ENCODE assay signal across 8 cellular contexts in the genomic region with DNA sequence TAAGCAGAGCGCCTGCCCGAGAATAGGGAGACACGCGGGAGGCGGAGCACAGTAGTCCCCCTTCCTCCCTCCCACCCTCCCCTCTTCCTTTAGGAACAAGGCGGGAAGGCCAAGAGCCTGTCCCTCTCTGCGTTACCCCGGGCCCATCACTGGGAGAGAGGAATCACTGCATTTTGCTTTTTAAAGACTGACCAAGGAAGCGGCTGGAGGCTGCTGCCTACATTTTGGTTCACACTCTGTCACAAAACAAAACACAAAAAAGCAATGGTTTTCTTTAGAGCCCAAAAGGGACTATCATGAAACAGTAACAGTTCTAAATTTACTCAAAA. TPM values are rescaled to one million over a fixed set of nuclear protein-coding genes. Genes with fewer than 3 reads are reported as not detected.
DNase-seq lines count a peak whose midpoint lies in the region; ATAC-seq and TF ChIP-seq lines count a peak whose summit lies in the region.

No MANE protein-coding gene starts in this region.

- WGBS in endodermal cell (ENCODE audit: insufficient coverage in 1 of 2, insufficient read length in 1 of 2), 2 experiments = 41 to 89% methylated on average over 3 to 9 of the region's 9 CpGs
- WGBS in thymus = 49% methylated on average over 9 of the region's 9 CpGs

- H3K27ac Mint-ChIP-seq in activated naive CD4-positive, alpha-beta T cell treated with anti-CD3 and anti-CD28 coated beads for 36 hours = no peak overlapping the region
- no peak overlapping the region for H3K27ac Mint-ChIP-seq in endodermal cell

- no peak overlapping the region for H3K27ac ChIP-seq in endodermal cell (ENCODE audit: low read depth, low read length)
- H3K27ac ChIP-seq in thymus (ENCODE audit: low read depth) = no peak overlapping the region

- H3K9ac ChIP-seq in endodermal cell (ENCODE audit: extremely low read depth, low read length, poor library complexity, severe bottlenecking) = no peak overlapping the region

- H3K27me3 Mint-ChIP-seq in activated naive CD4-positive, alpha-beta T cell treated with anti-CD3 and anti-CD28 coated beads for 36 hours (ENCODE audit: low read depth) = no peaks in the 10 kb centered on the region
- no peaks in the 10 kb centered on the region for H3K27me3 Mint-ChIP-seq in endodermal cell (ENCODE audit: insufficient read depth)

- H3K9me3 ChIP-seq in endodermal cell (ENCODE audit: control insufficient read depth, low read length) (no peaks in the 10 kb centered on the region), thymus (ENCODE audit: control insufficient read depth) (no peaks in the 10 kb centered on the region)

- intact Hi-C loops in activated naive CD4-positive, alpha-beta T cell treated with anti-CD3 and anti-CD28 coated beads for 36 hours (cut with micrococcal nuclease) = loop anchor here (1.0 to 5.0 kb wide), 3 partner anchors 20 to 772 kb away; partner anchors contain the start of gene STX2

- H3K4me3 Mint-ChIP-seq in activated naive CD4-positive, alpha-beta T cell treated with anti-CD3 and anti-CD28 coated beads for 36 hours = peak overlapping the region; percentile 21
- H3K4me3 Mint-ChIP-seq in endodermal cell = no peak overlapping the region

- H3K4me1 Mint-ChIP-seq in activated naive CD4-positive, alpha-beta T cell treated with anti-CD3 and anti-CD28 coated beads for 36 hours (ENCODE audit: low read depth) = peaks cover 7% of the 10 kb centered on the region
- H3K4me1 Mint-ChIP-seq in endodermal cell = peaks cover 14% of the 10 kb centered on the region

- peaks cover 12% of the 10 kb centered on the region for H3K36me3 Mint-ChIP-seq in activated naive CD4-positive, alpha-beta T cell treated with anti-CD3 and anti-CD28 coated beads for 36 hours (ENCODE audit: low read depth)
- peaks cover 26% of the 10 kb centered on the region for H3K36me3 Mint-ChIP-seq in endodermal cell (ENCODE audit: low read depth)

- no peaks in the 10 kb centered on the region for H3K9me3 Mint-ChIP-seq in activated naive CD4-positive, alpha-beta T cell treated with anti-CD3 and anti-CD28 coated beads for 36 hours
- H3K9me3 Mint-ChIP-seq in endodermal cell = no peaks in the 10 kb centered on the region

- peak; percentile 7 for TF ChIP-seq CTCF in endodermal cell (conservative IDR thresholded peaks at IDR 0.05)

- CTCF ChIA-PET in activated naive CD4-positive, alpha-beta T cell treated with anti-CD3 and anti-CD28 coated beads for 36 hours (lab: Charles Lee) = interaction anchor here (0.6 to 1.2 kb wide), 7 partner anchors 8 to 144 kb away, joined by 3 to 4 read pairs (median 3); no protein-coding TSS in a partner anchor

- no peak for DNase-seq in activated naive CD4-positive, alpha-beta T cell treated with anti-CD3 and anti-CD28 coated beads for 36 hours
- DNase-seq in activated naive CD4-positive, alpha-beta T cell treated with anti-CD3 and anti-CD28 coated beads, Interleukin-2, amount 50 U/mL, for 16 hours = no peak
- DNase-seq in endodermal cell (no peak), activated gamma-delta T cell (lab: John Stamatoyannopoulos, UW) (no peak), NCI-H2081 treated with DMSO at 0.1 percent for 48 hours (lab: John Stamatoyannopoulos, UW) (no peak)

- H3K4me3 ChIP-seq in endodermal cell (ENCODE audit: low read length) (no peak overlapping the region), thymus (ENCODE audit: low read length) (peak overlapping the region; percentile 59)

- peaks cover 34% of the 10 kb centered on the region for H3K36me3 ChIP-seq in endodermal cell (ENCODE audit: control insufficient read depth, insufficient read depth, low read length)
- H3K36me3 ChIP-seq in thymus (ENCODE audit: control insufficient read depth, insufficient read depth) = peaks cover 20% of the 10 kb centered on the region

- ATAC-seq in HG03460 (IDR thresholded peaks at IDR 0.05; ENCODE audit: unreplicated experiment) = peak; percentile 2
- no peak for ATAC-seq in GM21381 (IDR thresholded peaks at IDR 0.05; ENCODE audit: unreplicated experiment)

- H3K27me3 ChIP-seq in endodermal cell (ENCODE audit: control insufficient read depth, insufficient read depth, low read length, poor library complexity, severe bottlenecking) = no peaks in the 10 kb centered on the region
- H3K27me3 ChIP-seq in thymus (ENCODE audit: control insufficient read depth, insufficient read depth) = no peaks in the 10 kb centered on the region

- H3K4me1 ChIP-seq in endodermal cell (ENCODE audit: control insufficient read depth, insufficient read depth, low read length) (peaks cover 6% of the 10 kb centered on the region), thymus (ENCODE audit: control insufficient read depth, insufficient read depth, low read length) (no peaks in the 10 kb centered on the region)

RNA-seq across cellular contexts. Expression of gene STX2, which starts 19.8 kb away (rescaled TPM):
- 10 to 100 TPM; 10.8 to 13.6 TPM for total RNA-seq in activated naive CD4-positive, alpha-beta T cell treated with anti-CD3 and anti-CD28 coated beads for 36 hours
- total RNA-seq in endodermal cell = 10 to 100 TPM; 18.2 to 20.2 TPM
- 32.8 TPM for polyA plus RNA-seq in endodermal cell (2013, experiment 1 of 2)
- 31.3 TPM for polyA plus RNA-seq in endodermal cell (2013, experiment 2 of 2)
- 18.3 TPM for polyA plus RNA-seq in thymus

RNA-seq across cellular contexts. Expression of gene RAN, which starts 52.7 kb away (rescaled TPM):
- total RNA-seq in activated naive CD4-positive, alpha-beta T cell treated with anti-CD3 and anti-CD28 coated beads for 36 hours = 1,000 to 10,000 TPM; 2,370 to 2,418 TPM
- 1,000 to 10,000 TPM; 1,323 to 1,383 TPM for total RNA-seq in endodermal cell
- 1,001 TPM for polyA plus RNA-seq in endodermal cell (2013, experiment 1 of 2)
- polyA plus RNA-seq in endodermal cell (2013, experiment 2 of 2) = 946 TPM
- polyA plus RNA-seq in thymus = 295 TPM
